8 cellular contexts compared by ENCODE assay signal in the genomic region with DNA sequence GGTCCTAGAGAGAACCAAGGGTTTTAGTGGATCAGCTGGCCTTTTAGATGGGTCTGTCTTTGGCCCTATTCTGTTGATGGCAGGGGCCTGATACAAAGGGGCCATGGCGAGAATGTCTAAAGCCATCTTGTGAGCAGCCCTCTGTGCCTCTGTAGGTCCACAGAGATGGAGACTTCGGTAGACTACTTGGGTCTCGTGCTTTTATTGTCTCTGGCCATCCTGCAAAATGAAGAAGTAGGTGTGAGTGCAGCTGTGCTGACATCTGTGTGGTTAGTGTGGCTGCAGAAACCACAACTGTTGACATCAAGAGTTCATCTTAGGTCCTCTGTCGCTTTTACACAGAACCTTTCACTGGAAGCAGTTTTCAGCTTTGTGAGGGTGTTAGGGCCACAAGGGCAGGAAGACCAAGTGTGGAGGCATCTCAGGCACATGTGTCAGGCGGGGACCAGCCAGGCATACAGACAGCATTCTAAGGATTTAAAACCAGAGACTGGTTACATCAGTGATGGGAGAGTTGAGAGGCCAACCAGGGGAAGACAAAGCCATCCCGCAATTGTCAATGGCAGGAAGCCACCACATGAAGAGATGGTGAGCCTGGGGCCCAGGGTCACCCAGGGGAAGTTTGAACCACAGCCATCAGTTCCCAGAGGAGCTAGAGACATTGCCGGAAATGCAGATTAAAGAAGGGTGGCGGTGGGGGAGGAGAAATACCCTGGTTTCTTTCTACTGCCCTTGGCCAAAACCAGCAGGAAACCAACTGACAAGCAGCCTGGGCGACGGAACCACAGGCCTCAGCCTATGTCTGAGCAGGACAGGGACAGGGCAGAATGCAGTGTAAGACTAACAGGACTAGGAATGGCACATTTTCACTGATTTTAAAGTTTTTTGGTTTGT.
DNase-seq lines count a peak whose midpoint lies in the region; ATAC-seq, FAIRE-seq and TF ChIP-seq lines count a peak whose summit lies in the region.

No MANE protein-coding gene starts in this region.

- no peaks in the 10 kb centered on the region for H3K36me3 Mint-ChIP-seq in memory B cell

- DNase-seq in activated effector memory CD4-positive, alpha-beta T cell treated with Interleukin-2 at 50 U/mL for 16 hours = peak; percentile 27
- peak; percentile 70 to 76 for DNase-seq in memory B cell (ENCODE audit: low spot score in 2 of 2)
- DNase-seq in NCI-H1694 treated with DMSO at 0.1 percent for 48 hours (lab: John Stamatoyannopoulos, UW) = no peak
- no peak for DNase-seq in NCI-H446 treated with DMSO at 0.1 percent for 48 hours (lab: John Stamatoyannopoulos, UW)
- DNase-seq in RCC 7860 (ENCODE audit: low spot score) = no peak

- H3K4me3 Mint-ChIP-seq in memory B cell = peak overlapping the region; percentile 79

- peak overlapping the region; percentile 12; the same call in 1 of the 2 replicates for H2AFZ ChIP-seq in OCI-LY3 (ENCODE audit: low read depth, low read length)

- no peak for TF ChIP-seq CTCF in OCI-LY3 (IDR thresholded peaks at IDR 0.05; ENCODE audit: low read depth, low read length)

- no peaks in the 10 kb centered on the region for H3K79me2 ChIP-seq in OCI-LY3 (ENCODE audit: low read length)

- H3K27me3 Mint-ChIP-seq in memory B cell = no peaks in the 10 kb centered on the region

- FAIRE-seq in RCC 7860 (lab: Jason Lieb, UNC) = no peak

- H3K27ac ChIP-seq in OCI-LY3 (ENCODE audit: low read length) = peak overlapping the region; percentile 83

- peaks cover 37% of the 10 kb centered on the region for H3K4me1 ChIP-seq in OCI-LY3 (ENCODE audit: low read length)

- peak overlapping the region; percentile 39; the same call in 1 of the 2 replicates for H3K9ac ChIP-seq in OCI-LY3 (ENCODE audit: low read length)

- peak overlapping the region; percentile 63 for H3K4me2 ChIP-seq in OCI-LY3 (ENCODE audit: low read length)

- no peaks in the 10 kb centered on the region for H3K36me3 ChIP-seq in OCI-LY3 (replicated peaks; ENCODE audit: low read depth, low read length)

- H3K9me3 Mint-ChIP-seq in memory B cell = peaks cover 2% of the 10 kb centered on the region

- ATAC-seq in GM18861 (IDR thresholded peaks at IDR 0.05; ENCODE audit: unreplicated experiment) (peak; percentile 76), HG02798 (IDR thresholded peaks at IDR 0.05; ENCODE audit: poor library complexity, unreplicated experiment) (peak; percentile 82), memory B cell (ENCODE audit: low read depth) (peak; percentile 83)

- peaks cover 3% of the 10 kb centered on the region; the same call in 1 of the 2 replicates for H3K9me3 ChIP-seq in OCI-LY3 (ENCODE audit: insufficient read depth, low read length)

- H4K20me1 ChIP-seq in OCI-LY3 (ENCODE audit: insufficient read depth, low read length) = no peaks in the 10 kb centered on the region

- peak overlapping the region; percentile 22 for H3K4me3 ChIP-seq in OCI-LY3 (ENCODE audit: low read length)

- H3K27ac Mint-ChIP-seq in memory B cell = peak overlapping the region; percentile 97

- H3K4me1 Mint-ChIP-seq in memory B cell = peaks cover 31% of the 10 kb centered on the region

- no peaks in the 10 kb centered on the region for H3K27me3 ChIP-seq in OCI-LY3 (ENCODE audit: low read depth, low read length)

Comparison
In these comparisons a context has a peak if more than half of its experiments do, and no peak if none do; other contexts are left out.
1. DNase-seq: peak in activated effector memory CD4-positive, alpha-beta T cell treated with Interleukin-2 at 50 U/mL for 16 hours (single experiment) and memory B cell (2 of 2); none in NCI-H1694 treated with DMSO at 0.1 percent for 48 hours (single experiment), NCI-H446 treated with DMSO at 0.1 percent for 48 hours (single experiment) and RCC 7860 (single experiment).
2. Peak in every context shown above with its lines, with median percentiles within 50 percentile points of each other: ATAC-seq.